13 cellular contexts compared by ENCODE assay signal in the genomic region with DNA sequence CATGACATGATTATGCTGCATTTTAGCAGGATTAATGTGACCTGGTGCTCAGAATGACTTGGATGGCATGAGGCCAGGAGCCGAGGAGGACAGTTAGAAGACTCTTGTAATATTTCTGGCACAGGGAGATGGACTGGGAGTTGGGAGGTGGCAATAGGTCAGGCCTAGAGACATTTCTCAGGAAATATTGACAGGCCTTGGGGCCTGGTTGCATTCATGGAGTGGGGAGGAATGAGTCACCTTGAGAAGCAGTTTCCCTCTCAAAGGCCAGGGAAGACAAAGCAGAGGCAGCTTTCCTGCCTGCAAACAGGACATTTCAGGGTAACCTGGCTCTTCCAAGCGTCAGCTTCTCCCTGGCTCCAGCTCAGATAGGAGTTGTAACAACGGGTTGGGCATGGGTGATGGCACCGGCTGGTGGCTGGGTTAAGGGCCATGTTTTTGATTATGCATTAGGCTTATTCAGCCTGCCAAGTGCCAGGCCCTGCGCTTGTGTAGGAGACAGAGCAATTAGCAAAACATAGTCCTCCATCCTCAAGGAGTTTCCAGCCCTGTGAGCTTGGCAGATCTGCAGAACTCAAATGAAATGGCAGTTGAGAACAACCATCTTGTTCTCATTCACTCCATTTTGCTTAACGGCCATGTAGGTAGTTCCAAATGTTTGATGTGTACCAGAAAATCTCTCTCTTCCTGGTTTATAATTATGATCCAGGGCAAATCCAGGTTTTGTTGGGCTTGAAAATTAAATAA. TPM values are rescaled to one million over a fixed set of nuclear protein-coding genes. Genes with fewer than 3 reads are reported as not detected.
DNase-seq lines count a peak whose midpoint lies in the region; ATAC-seq and TF ChIP-seq lines count a peak whose summit lies in the region.
"Had no signal": no experiment of that assay in that cellular context is flagged by ENCODE, and none has a peak within 500 bp of the region (broad histone marks: within the 10 kb centered on the region; RNA-seq: fewer than 3 reads in every experiment).

No MANE protein-coding gene starts in this region.

- H4K20me1 ChIP-seq in smooth muscle cell (ENCODE audit: low read depth), result peaks cover 21% of the 10 kb centered on the region

- ATAC-seq in HG03432 (IDR thresholded peaks at IDR 0.05; ENCODE audit: unreplicated experiment) (no peak), left lobe of liver (no peak)
- ATAC-seq: heart left ventricle had no signal

- H3K27ac ChIP-seq in RWPE1, result peak overlapping the region; percentile 79
- H3K27ac ChIP-seq in esophagus (ENCODE audit: low read depth in 2 of 2, low read length in 1 of 2), result peak overlapping the region; percentile 55 to 70
- H3K27ac ChIP-seq in smooth muscle cell (ENCODE audit: low read depth), result peak overlapping the region; percentile 66

- TF ChIP-seq CTCF in RWPE1 (conservative IDR thresholded peaks at IDR 0.05; ENCODE audit: low read depth) (no peak), smooth muscle cell (IDR thresholded peaks at IDR 0.05; ENCODE audit: borderline replicate concordance, insufficient read depth, poor library complexity, severe bottlenecking) (no peak)

- CTCF ChIA-PET in RWPE1 (lab: Yijun Ruan, JAX), result interaction anchor here (0.6 to 1.2 kb wide), 4 partner anchors 71 to 90 kb away, joined by 3 to 6 read pairs (median 3); no protein-coding TSS in a partner anchor

- peaks cover 10% of the 10 kb centered on the region for H3F3A ChIP-seq in smooth muscle cell (ENCODE audit: low read depth)

- DNase-seq in NCI-H82 (lab: John Stamatoyannopoulos, UW), result peak; percentile 36
- DNase-seq in NCI-H82 treated with DMSO at 0.1 percent for 48 hours (lab: John Stamatoyannopoulos, UW; ENCODE audit: unreplicated experiment), result no peak
- DNase-seq in RWPE1 (ENCODE audit: low spot score), result no peak
- DNase-seq in smooth muscle cell (lab: John Stamatoyannopoulos, UW; ENCODE audit: unreplicated experiment), result no peak
- no peak for DNase-seq in left lobe of liver (ENCODE audit: low spot score)
- DNase-seq in GM19240 (ENCODE audit: insufficient read length, low spot score), result no peak
- DNase-seq: 8988T; activated T-cell treated with anti-CD3 and anti-CD28 coated beads, Interleukin-2, amount 50 U/mL, for 24 hours; SHP77 had no signal

- POLR2A ChIA-PET in RWPE1 (lab: Yijun Ruan, JAX; ENCODE audit: low non-redundant PET), result no interaction called here

- 51 to 60% methylated on average over 6 of the region's 6 CpGs for WGBS in esophagus, 2 donors
- WGBS in smooth muscle cell (ENCODE audit: low lambda C conversion rate), result 68% methylated on average over 6 of the region's 6 CpGs

- H3K79me2 ChIP-seq in smooth muscle cell (ENCODE audit: low read depth), result peaks cover 27% of the 10 kb centered on the region

- peak overlapping the region; percentile 3 for H3K4me2 ChIP-seq in smooth muscle cell

- no peak overlapping the region for H3K9ac ChIP-seq in smooth muscle cell (ENCODE audit: low read depth)

- H3K36me3 ChIP-seq in esophagus (ENCODE audit: control insufficient read depth in 2 of 2, insufficient read depth in 2 of 2, low read length in 1 of 2) (no peaks in the 10 kb centered on the region), smooth muscle cell (ENCODE audit: low read depth) (no peaks in the 10 kb centered on the region)
- H3K36me3 ChIP-seq: heart left ventricle, thoracic aorta had no signal

- H3K9me3 ChIP-seq in esophagus (ENCODE audit: control insufficient read depth in 2 of 2, insufficient read depth in 1 of 2, low read depth in 1 of 2, low read length in 1 of 2) (no peaks in the 10 kb centered on the region), smooth muscle cell (replicated peaks; ENCODE audit: low read depth) (no peaks in the 10 kb centered on the region)
- H3K9me3 ChIP-seq: heart left ventricle, thoracic aorta had no signal

- H3K4me1 ChIP-seq in esophagus (ENCODE audit: control insufficient read depth in 2 of 2, insufficient read depth in 2 of 2, low read length in 1 of 2) (peaks cover 9 to 23% of the 10 kb centered on the region in 2 donors), smooth muscle cell (ENCODE audit: low read depth) (peaks cover 5% of the 10 kb centered on the region)

- no peaks in the 10 kb centered on the region for H3K27me3 ChIP-seq in esophagus (ENCODE audit: control insufficient read depth in 1 of 2, insufficient read depth in 2 of 2, low read length in 2 of 2)
- no peaks in the 10 kb centered on the region for H3K27me3 ChIP-seq in smooth muscle cell (ENCODE audit: low read depth)
- H3K27me3 ChIP-seq: heart left ventricle had no signal

- H3K4me3 ChIP-seq in esophagus (ENCODE audit: low read depth in 1 of 2, low read length in 2 of 2), result no peak overlapping the region
- H3K4me3 ChIP-seq in smooth muscle cell, result no peak overlapping the region
- H3K4me3 ChIP-seq: thoracic aorta had no signal

- H2AFZ ChIP-seq in smooth muscle cell (ENCODE audit: low read depth), result no peak overlapping the region

RNA-seq across cellular contexts. Expression of a gene that starts 38.2 kb away (rescaled TPM):
- polyA plus RNA-seq in esophagus, result 100 to 1,000 TPM in 1 of 2 donors, 10 to 100 TPM in 1; 52.1 to 105 TPM
- 62.7 and 67.6 TPM in 2 replicates for total RNA-seq in smooth muscle cell
- 123 and 134 TPM in 2 replicates for polyA plus RNA-seq in smooth muscle cell
- total RNA-seq in left lobe of liver, result 6.8 TPM
